In genomic region chr2:71452565-71452964, GRCh38 we compare ENCODE assay signal across 8 cellular contexts. TPM values are rescaled to one million over a fixed set of nuclear protein-coding genes. Genes with fewer than 3 reads are reported as not detected.
DNase-seq lines count a peak whose midpoint lies in the region; ATAC-seq, FAIRE-seq and TF ChIP-seq lines count a peak whose summit lies in the region.

No MANE protein-coding gene starts in this region.

- H3K9me3 ChIP-seq in BE2C, result no peaks in the 10 kb centered on the region
- no peaks in the 10 kb centered on the region for H3K9me3 ChIP-seq in esophagus muscularis mucosa
- no peaks in the 10 kb centered on the region for H3K9me3 ChIP-seq in gastrocnemius medialis

- FAIRE-seq in H54 (lab: Jason Lieb, UNC), result no peak

- in situ Hi-C loops in gastrocnemius medialis (cut with MboI; ENCODE audit: low sequenced_read_pairs in 4 of 4), result no loop called here

- 27% methylated on average over 2 of the region's 2 CpGs for WGBS in esophagus muscularis mucosa

- no peaks in the 10 kb centered on the region for H3K27me3 ChIP-seq in BE2C
- no peaks in the 10 kb centered on the region for H3K27me3 ChIP-seq in esophagus muscularis mucosa
- H3K27me3 ChIP-seq in gastrocnemius medialis, result no peaks in the 10 kb centered on the region

- ATAC-seq in gastrocnemius medialis (peak; percentile 59 to 67), HG02759 (IDR thresholded peaks at IDR 0.05; ENCODE audit: unreplicated experiment) (no peak)

- no peak for TF ChIP-seq POLR2A in H54 (IDR thresholded peaks at IDR 0.05; ENCODE audit: low read depth, low read length)
- no peak for TF ChIP-seq POLR2A in esophagus muscularis mucosa (IDR thresholded peaks at IDR 0.05; ENCODE audit: low read depth)
- peak in 1 of 2 donors; percentile 23 for TF ChIP-seq POLR2A in gastrocnemius medialis (IDR thresholded peaks at IDR 0.05)

- H3K4me1 ChIP-seq in BE2C (no peaks in the 10 kb centered on the region), esophagus muscularis mucosa (peaks cover 62 to 69% (median 64%) of the 10 kb centered on the region in 4 donors), gastrocnemius medialis (peaks cover 66 to 70% of the 10 kb centered on the region in 2 donors)

- peak overlapping the region; percentile 38 to 89 (median 61) for H3K27ac ChIP-seq in esophagus muscularis mucosa (replicated peaks in 1 of 4)
- H3K27ac ChIP-seq in gastrocnemius medialis, result peak overlapping the region; percentile 92 to 99 (median 94)
- H3K27ac ChIP-seq in coronary artery, result no peak overlapping the region

- TF ChIP-seq EP300 in esophagus muscularis mucosa (IDR thresholded peaks at IDR 0.05), result no peak

- TF ChIP-seq CTCF in BE2C (IDR thresholded peaks at IDR 0.05; ENCODE audit: low read depth, low read length), result peak; percentile 24
- TF ChIP-seq CTCF in esophagus muscularis mucosa (IDR thresholded peaks at IDR 0.05), result no peak
- TF ChIP-seq CTCF in gastrocnemius medialis (IDR thresholded peaks at IDR 0.05 in 4 of 5, conservative IDR thresholded peaks at IDR 0.05 in 1 of 5), result peak in 4 of 5 experiments; percentile 32 to 56 (median 48)
- no peak for TF ChIP-seq CTCF in coronary artery (IDR thresholded peaks at IDR 0.05)

- intact Hi-C loops in esophagus muscularis mucosa (cut with DNase I), result no loop called here
- intact Hi-C loops in gastrocnemius medialis (cut with DNase I; ENCODE audit: low total_unique reads), result loop anchor here (2.0 to 10.0 kb wide), 6 partner anchors 120 to 692 kb away; partner anchors contain the start of genes CYP26B1 and ZNF638

- H3K4me3 ChIP-seq in BE2C (ENCODE audit: low read depth, low read length) (no peak overlapping the region), esophagus muscularis mucosa (no peak overlapping the region), gastrocnemius medialis (peak overlapping the region; percentile 62 to 83 (median 74)), coronary artery (no peak overlapping the region)

- DNase-seq in BE2C, result peak; percentile 28
- peak; percentile 75 for DNase-seq in H54 (ENCODE audit: insufficient read length, low spot score)
- peak; percentile 39 for DNase-seq in OCI-M2 (lab: John Stamatoyannopoulos, UW; ENCODE audit: unreplicated experiment)
- peak; percentile 84 for DNase-seq in esophagus muscularis mucosa (ENCODE audit: extremely low spot score)
- DNase-seq in gastrocnemius medialis, result peak; percentile 87 to 96
- no peak for DNase-seq in midbrain (lab: John Stamatoyannopoulos, UW)
- no peak for DNase-seq in coronary artery (ENCODE audit: low spot score)

- H3K36me3 ChIP-seq in BE2C (no peaks in the 10 kb centered on the region), esophagus muscularis mucosa (no peaks in the 10 kb centered on the region), gastrocnemius medialis (no peaks in the 10 kb centered on the region)

RNA-seq across cellular contexts. Expression of gene DYSF, which starts 0.8 kb away (rescaled TPM):
- polyA plus RNA-seq in BE2C (2012; ENCODE audit: insufficient read depth, insufficient read length, low read depth), result 0.14 TPM
- total RNA-seq in esophagus muscularis mucosa (10 to 100 TPM; 17.4 to 40.7 (median 18.5) TPM), gastrocnemius medialis (100 to 1,000 TPM in 2 of 4 donors, 10 to 100 TPM in 2; 40.7 to 267 (median 153) TPM)

Comparison
In these comparisons a context has a peak if more than half of its experiments do, and no peak if none do; other contexts are left out.
1. DNase-seq: peak in BE2C (single experiment), H54 (single experiment), OCI-M2 (single experiment), esophagus muscularis mucosa (single experiment) and gastrocnemius medialis (2 of 2); none in midbrain (single experiment) and coronary artery (single experiment).
2. H3K4me3 ChIP-seq: peak in gastrocnemius medialis (4 of 4); none in BE2C (single experiment), esophagus muscularis mucosa (0 of 4) and coronary artery (single experiment).
3. CTCF ChIP-seq: peak in BE2C (single experiment) and gastrocnemius medialis (4 of 5); none in esophagus muscularis mucosa (0 of 3) and coronary artery (single experiment).
4. H3K27ac ChIP-seq: peak in esophagus muscularis mucosa (4 of 4) and gastrocnemius medialis (4 of 4); none in coronary artery (0 of 2).